8 cellular contexts compared by ENCODE assay signal in the genomic region with DNA sequence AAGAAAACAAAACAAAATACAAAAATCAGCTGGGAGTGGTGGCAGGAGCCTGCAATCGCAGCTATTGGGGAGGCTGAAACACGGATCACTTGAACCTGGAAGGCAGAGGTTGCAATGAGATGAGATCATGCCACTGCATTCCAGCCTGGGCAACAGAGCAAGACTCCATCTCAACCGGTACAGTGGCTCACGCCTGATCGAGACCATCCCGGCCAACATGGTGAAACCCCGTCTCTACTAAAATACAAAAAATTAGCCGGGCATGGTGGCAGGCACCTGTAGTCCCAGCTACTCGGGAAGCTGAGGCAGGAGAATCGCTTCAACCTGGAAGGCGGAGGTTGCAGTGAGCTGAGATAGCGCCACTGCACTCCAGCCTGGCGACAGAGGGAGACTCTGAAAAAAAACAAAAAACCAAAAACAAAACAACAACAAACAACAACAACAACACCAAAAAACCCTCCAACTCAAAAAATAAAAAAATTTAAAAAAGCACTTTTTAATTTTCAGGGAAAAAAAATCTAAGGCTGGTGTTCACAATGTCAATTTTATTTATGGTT. TPM values are rescaled to one million over a fixed set of nuclear protein-coding genes. Genes with fewer than 3 reads are reported as not detected.
DNase-seq lines count a peak whose midpoint lies in the region; ATAC-seq, FAIRE-seq and TF ChIP-seq lines count a peak whose summit lies in the region.
"Not testable (repeated sequence)": the region's sequence is repeated elsewhere in the genome, so short reads cannot be mapped to it uniquely, and the experiment has no call there.
"Had no signal": no experiment of that assay in that cellular context is flagged by ENCODE, and none has a peak within 500 bp of the region (broad histone marks: within the 10 kb centered on the region; RNA-seq: fewer than 3 reads in every experiment).

No MANE protein-coding gene starts in this region.

- H3K36me3 ChIP-seq in K562 (ENCODE audit: control insufficient read depth, insufficient read depth, low read length): not testable (repeated sequence)

- not testable (repeated sequence) for ATAC-seq in WTC11, K562

- 63% methylated on average over 11 of the region's 13 CpGs for WGBS in K562 (ENCODE audit: insufficient coverage, low coverage, missing lambda C conversion rate)

- H2AFZ ChIP-seq in K562 (ENCODE audit: low read depth, low read length): peak overlapping the region; percentile 79

- not testable (repeated sequence) for TF ChIP-seq CTCF in WTC11 (IDR thresholded peaks at IDR 0.05); K562 (IDR thresholded peaks at IDR 0.05 in 2 of 3, conservative IDR thresholded peaks at IDR 0.05 in 1 of 3; ENCODE audit: insufficient read depth in 2 of 3, low read depth in 1 of 3, low read length in 3 of 3)

- not testable (repeated sequence) for H3K9me3 Mint-ChIP-seq in WTC11

- not testable (repeated sequence) for TF ChIP-seq POLR2A in K562 (conservative IDR thresholded peaks at IDR 0.05)

- not testable (repeated sequence) for DNase-seq in WTC11 (ENCODE audit: low spot score); K562 (ENCODE audit: extremely low read depth in 1 of 4, low spot score in 3 of 4)

- intact Hi-C loops in K562 (cut with micrococcal nuclease): not testable (repeated sequence)

- H3K9me1 ChIP-seq in K562 (ENCODE audit: control insufficient read depth, insufficient read depth, low read length): not testable (repeated sequence)

- H4K20me1 ChIP-seq in K562 (replicated peaks; ENCODE audit: control insufficient read depth, insufficient read depth, low read length): not testable (repeated sequence)

- BruUV-seq in K562 (replicated peaks; lab: Mats Ljungman, UMichigan): not testable (repeated sequence)

- H3K9ac ChIP-seq in K562 (ENCODE audit: insufficient read depth in 1 of 2, low read depth in 2 of 2, low read length in 2 of 2): peak overlapping the region; percentile 54 to 58; a peak in 3 of 4 replicates

- H3K4me2 ChIP-seq in K562 (ENCODE audit: insufficient read depth, low read length): peak overlapping the region; percentile 52

- H3K4me1 Mint-ChIP-seq in WTC11: peaks cover 32% of the 10 kb centered on the region

- H3K27me3 ChIP-seq in K562 (ENCODE audit: control insufficient read depth in 2 of 2, insufficient read depth in 2 of 2, low read length in 2 of 2): not testable (repeated sequence)

- in situ Hi-C loops in K562 (cut with MboI): not testable (repeated sequence)

- peaks cover 6 to 16% of the 10 kb centered on the region in 2 experiments for H3K4me1 ChIP-seq in K562 (replicated peaks in 1 of 2; ENCODE audit: control insufficient read depth in 2 of 2, insufficient read depth in 2 of 2, low read length in 2 of 2)

- not testable (repeated sequence) for H3K4me3 ChIP-seq in K562

- peaks cover 16% of the 10 kb centered on the region for H3K27me3 Mint-ChIP-seq in WTC11 (ENCODE audit: low read depth)

- not testable (repeated sequence) for H3K36me3 Mint-ChIP-seq in WTC11

- H3K9me3 ChIP-seq in K562 (replicated peaks; ENCODE audit: control insufficient read depth, insufficient read depth, low read depth, low read length): not testable (repeated sequence)

- not testable (repeated sequence) for H3K4me3 Mint-ChIP-seq in WTC11

- H3K27ac Mint-ChIP-seq in WTC11: not testable (repeated sequence)

- POLR2A ChIA-PET in WTC11 (lab: Charles Lee); K562 (lab: Yijun Ruan, JAX): not testable (repeated sequence)

- not testable (repeated sequence) for TF ChIP-seq EP300 in K562 (IDR thresholded peaks at IDR 0.05; ENCODE audit: low read length)

- not testable (repeated sequence) for FAIRE-seq in K562 (lab: Jason Lieb, UNC)

- CTCF ChIA-PET in WTC11 (lab: Charles Lee): not testable (repeated sequence)
- CTCF ChIA-PET in K562 (lab: Yijun Ruan, JAX; ENCODE audit: low intra/inter-chr PET ratio): interaction anchor here (0.6 kb wide), 1 partner anchor 35 kb away, joined by 3 read pairs; no protein-coding TSS in a partner anchor

- TF ChIP-seq RAD21 in K562 (CRISPR knock-in tag; conservative IDR thresholded peaks at IDR 0.05 in 1 of 2, IDR thresholded peaks at IDR 0.05 in 1 of 2): not testable (repeated sequence)

- peaks cover 14% of the 10 kb centered on the region; the same call in 2 of the 3 replicates for H3K79me2 ChIP-seq in K562 (ENCODE audit: control insufficient read depth, insufficient read depth, low read length)

- peak overlapping the region; percentile 64; the same call in 2 of the 3 replicates for H3K27ac ChIP-seq in K562 (ENCODE audit: extremely low read depth, low read depth, low read length)

TF ChIP-seq in WTC11, 78 proteins besides CTCF, POLR2A, EP300 and RAD21:
- peak; percentile 81; the same call in 1 of the 2 replicates for TF ChIP-seq ZNF121 (CRISPR knock-in tag; IDR thresholded peaks at IDR 0.05)

TF ChIP-seq in K562, 482 proteins besides CTCF, POLR2A, EP300 and RAD21 (continues in another document):
- TF ChIP-seq SMARCA5 (IDR thresholded peaks at IDR 0.05) (peak; percentile 84), MLLT1 (IDR thresholded peaks at IDR 0.05) (peak in 1 of 2 experiments; percentile 89; a peak in 2 of 4 replicates)

RNA-seq across cellular contexts. Expression of gene IQUB, which starts 4.3 kb away (rescaled TPM):
- total RNA-seq in WTC11 (2021) (0.62 to 0.77 TPM (median 0.71 TPM) in 3 replicates), K562 (2014; rRNA removed) (0.98 and 1.3 TPM in 2 replicates), K562 (2014; rRNA removed; fragmentation: Illumina TruSeq; extraction: Trizol) (2.4 and 3.1 TPM in 2 replicates), K562 (2015; rRNA removed; fragmentation: Illumina TruSeq; extraction: Trizol) (2.0 and 2.6 TPM in 2 replicates), K562 (2021) (1.1 and 1.9 TPM in 2 replicates)
- 2.5 and 10.0 TPM in 2 replicates for total RNA-seq in K562 (2011; cell fraction: chromatin; rRNA removed; ENCODE audit: low replicate concordance)
- 1.7 and 2.1 TPM in 2 replicates for total RNA-seq in K562 (2011; cell fraction: nucleolus; rRNA removed)
- 5.5 and 7.8 TPM in 2 replicates for total RNA-seq in K562 (2011; cell fraction: nucleoplasm; rRNA removed)
- polyA plus RNA-seq in K562 (2011; rRNA removed) (0.69 and 1.3 TPM in 2 replicates), K562 (2014; fragmentation: Illumina TruSeq; extraction: Trizol) (1.4 and 1.6 TPM in 2 replicates), K562 (2014; fragmentation: Nextera tagmentation; extraction: Ambion mirVana) (1 to 10 TPM; 1.3 to 1.7 TPM), K562 (2014; rRNA removed) (0.58 and 0.62 TPM in 2 replicates)
- 0.21 and 0.62 TPM in 2 replicates for polyA plus RNA-seq in K562 (2011; cell fraction: cytosol; rRNA removed)
- polyA plus RNA-seq in K562 (2011; cell fraction: nucleus; rRNA removed): 1.3 and 1.5 TPM in 2 replicates
- 1.7 and 2.7 TPM in 2 replicates for polyA plus RNA-seq in K562 (2012)
- polyA minus RNA-seq in K562 (2011; rRNA and poly(A)+ RNA removed): 1.9 and 3.4 TPM in 2 replicates
- polyA minus RNA-seq in K562 (2011; cell fraction: cytosol; rRNA and poly(A)+ RNA removed): 0.73 and 1.2 TPM in 2 replicates
- polyA minus RNA-seq in K562 (2011; cell fraction: nucleus; rRNA and poly(A)+ RNA removed): 5.7 and 6.2 TPM in 2 replicates
- total RNA-seq: CD4-positive, alpha-beta T cell; CD4-positive, CD25-positive, alpha-beta regulatory T cell; CD8-positive, alpha-beta memory T cell; CD8-positive, alpha-beta T cell had no signal
- polyA plus RNA-seq: CD14-positive monocyte; CD4-positive, alpha-beta memory T cell had no signal

RNA-seq across cellular contexts. Expression of gene NDUFA5, which starts 27.5 kb away (rescaled TPM):
- total RNA-seq in WTC11 (2021): 69.1 to 77.0 TPM (median 72.9 TPM) in 3 replicates
- total RNA-seq in K562 (2011; cell fraction: chromatin; rRNA removed; ENCODE audit: low replicate concordance): 25.5 and 92.7 TPM in 2 replicates
- 20.7 and 22.5 TPM in 2 replicates for total RNA-seq in K562 (2011; cell fraction: nucleolus; rRNA removed)
- 62.4 and 97.6 TPM in 2 replicates for total RNA-seq in K562 (2011; cell fraction: nucleoplasm; rRNA removed)
- 187 and 199 TPM in 2 replicates for total RNA-seq in K562 (2014; rRNA removed)
- 377 and 418 TPM in 2 replicates for total RNA-seq in K562 (2014; rRNA removed; fragmentation: Illumina TruSeq; extraction: Trizol)
- total RNA-seq in K562 (2015; rRNA removed; fragmentation: Illumina TruSeq; extraction: Trizol): 324 and 363 TPM in 2 replicates
- total RNA-seq in K562 (2021): 244 and 267 TPM in 2 replicates
- 85.5 and 155 TPM in 2 replicates for polyA plus RNA-seq in K562 (2011; rRNA removed)
- polyA plus RNA-seq in K562 (2011; cell fraction: cytosol; rRNA removed): 4.9 and 17.7 TPM in 2 replicates
- polyA plus RNA-seq in K562 (2011; cell fraction: nucleus; rRNA removed): 25.9 and 32.6 TPM in 2 replicates
- polyA plus RNA-seq in K562 (2012): 154 and 254 TPM in 2 replicates
- 257 and 269 TPM in 2 replicates for polyA plus RNA-seq in K562 (2014; fragmentation: Illumina TruSeq; extraction: Trizol)
- 100 to 1,000 TPM; 669 to 677 TPM for polyA plus RNA-seq in K562 (2014; fragmentation: Nextera tagmentation; extraction: Ambion mirVana)
- polyA plus RNA-seq in K562 (2014; rRNA removed): 245 and 254 TPM in 2 replicates
- polyA minus RNA-seq in K562 (2011; rRNA and poly(A)+ RNA removed): 59.6 and 72.6 TPM in 2 replicates
- 41.1 and 61.1 TPM in 2 replicates for polyA minus RNA-seq in K562 (2011; cell fraction: cytosol; rRNA and poly(A)+ RNA removed)
- 65.4 and 83.4 TPM in 2 replicates for polyA minus RNA-seq in K562 (2011; cell fraction: nucleus; rRNA and poly(A)+ RNA removed)
